In genomic region chr10:71748671-71749191, GRCh38 we compare ENCODE assay signal across 9 cellular contexts. TPM values are rescaled to one million over a fixed set of nuclear protein-coding genes. Genes with fewer than 3 reads are reported as not detected.
DNase-seq lines count a peak whose midpoint lies in the region; ATAC-seq and TF ChIP-seq lines count a peak whose summit lies in the region.
"Had no signal": no experiment of that assay in that cellular context is flagged by ENCODE, and none has a peak within 500 bp of the region (broad histone marks: within the 10 kb centered on the region; RNA-seq: fewer than 3 reads in every experiment).

No MANE protein-coding gene starts in this region.

- peak overlapping the region; percentile 43 for H3K4me3 Mint-ChIP-seq in activated CD4-positive, alpha-beta memory T cell treated with anti-CD3 and anti-CD28 coated beads, Interleukin-2, amount 10 ng/mL, durations not matched to agents 7 days and 5 days

- TF ChIP-seq CTCF in fibroblast of the aortic adventitia (IDR thresholded peaks at IDR 0.05; ENCODE audit: insufficient read depth, low read length): no peak
- no peak for TF ChIP-seq CTCF in WERI-Rb-1 (IDR thresholded peaks at IDR 0.05; ENCODE audit: low read depth, low read length)

- H3K4me1 Mint-ChIP-seq in activated CD4-positive, alpha-beta memory T cell treated with anti-CD3 and anti-CD28 coated beads, Interleukin-2, amount 10 ng/mL, durations not matched to agents 7 days and 5 days: peaks cover 97% of the 10 kb centered on the region

- DNase-seq in HUDEP-2 (lab: John Stamatoyannopoulos, UW; ENCODE audit: unreplicated experiment in 76 of 76): peak in 65 of 76 experiments; percentile 10 to 76 (median 58)
- DNase-seq in activated CD4-positive, alpha-beta memory T cell treated with anti-CD3 and anti-CD28 coated beads, Interleukin-2, amount 10 ng/mL, durations not matched to agents 7 days and 5 days: peak; percentile 93
- peak; percentile 28 for DNase-seq in fibroblast of the aortic adventitia (ENCODE audit: low read depth)
- no peak for DNase-seq in iPS-NIHi7 (ENCODE audit: extremely low spot score)
- no peak for DNase-seq in WERI-Rb-1

- H3K27ac ChIP-seq in skeletal muscle tissue (ENCODE audit: low read depth, low read length) (peak overlapping the region; percentile 67), WERI-Rb-1 (no peak overlapping the region)

- CTCF ChIA-PET in activated CD4-positive, alpha-beta memory T cell treated with anti-CD3 and anti-CD28 coated beads, Interleukin-2, amount 10 ng/mL, durations not matched to agents 7 days and 5 days (lab: Charles Lee): interaction anchor here (0.6 to 4.0 kb wide), 19 partner anchors 9 to 74 kb away, joined by 3 to 40 read pairs (median 5); partner anchors contain the start of gene VSIR

- POLR2A ChIA-PET in activated CD4-positive, alpha-beta memory T cell treated with anti-CD3 and anti-CD28 coated beads, Interleukin-2, amount 10 ng/mL, durations not matched to agents 7 days and 5 days (lab: Charles Lee): interaction anchor here (1.0 to 15.4 kb wide), 11 partner anchors 9 to 54 kb away, joined by 3 to 310 read pairs (median 18); partner anchors contain the start of gene VSIR

- ATAC-seq in GM18511 (IDR thresholded peaks at IDR 0.05; ENCODE audit: unreplicated experiment) (peak; percentile 64), HG03280 (IDR thresholded peaks at IDR 0.05; ENCODE audit: unreplicated experiment) (no peak)

- H3K36me3 ChIP-seq in skeletal muscle tissue (ENCODE audit: control insufficient read depth in 3 of 3, insufficient read depth in 3 of 3, low read length in 3 of 3): peaks cover 6 to 20% (median 17%) of the 10 kb centered on the region in 3 donors
- peaks cover 13% of the 10 kb centered on the region for H3K36me3 ChIP-seq in WERI-Rb-1

- no peaks in the 10 kb centered on the region for H3K27me3 Mint-ChIP-seq in activated CD4-positive, alpha-beta memory T cell treated with anti-CD3 and anti-CD28 coated beads, Interleukin-2, amount 10 ng/mL, durations not matched to agents 7 days and 5 days

- H3K4me3 ChIP-seq in fibroblast of the aortic adventitia (ENCODE audit: low read depth, low read length) (no peak overlapping the region), skeletal muscle tissue (ENCODE audit: low read length in 3 of 3) (peak overlapping the region in 1 of 3 donors; percentile 35), WERI-Rb-1 (ENCODE audit: low read depth, low read length) (no peak overlapping the region)

- H3K9me3 Mint-ChIP-seq in activated CD4-positive, alpha-beta memory T cell treated with anti-CD3 and anti-CD28 coated beads, Interleukin-2, amount 10 ng/mL, durations not matched to agents 7 days and 5 days: no peaks in the 10 kb centered on the region

- H3K9me3 ChIP-seq in skeletal muscle tissue (ENCODE audit: control insufficient read depth in 3 of 3, low read length in 3 of 3): no peaks in the 10 kb centered on the region
- no peaks in the 10 kb centered on the region for H3K9me3 ChIP-seq in WERI-Rb-1 (ENCODE audit: severe bottlenecking)

- H3K27me3 ChIP-seq in skeletal muscle tissue (ENCODE audit: control insufficient read depth in 3 of 3, insufficient read depth in 3 of 3, low read length in 3 of 3) (no peaks in the 10 kb centered on the region), WERI-Rb-1 (ENCODE audit: insufficient read depth, low read depth, severe bottlenecking) (no peaks in the 10 kb centered on the region)

- H3K27ac Mint-ChIP-seq in activated CD4-positive, alpha-beta memory T cell treated with anti-CD3 and anti-CD28 coated beads, Interleukin-2, amount 10 ng/mL, durations not matched to agents 7 days and 5 days: peak overlapping the region; percentile 95

- peaks cover 58% of the 10 kb centered on the region for H3K36me3 Mint-ChIP-seq in activated CD4-positive, alpha-beta memory T cell treated with anti-CD3 and anti-CD28 coated beads, Interleukin-2, amount 10 ng/mL, durations not matched to agents 7 days and 5 days (ENCODE audit: low read depth)

- peak overlapping the region in 2 of 3 donors; percentile 32 to 60 for H3K9ac ChIP-seq in skeletal muscle tissue (ENCODE audit: low read depth in 1 of 3, low read length in 3 of 3)

- peaks cover 60 to 73% (median 62%) of the 10 kb centered on the region in 3 donors for H3K4me1 ChIP-seq in skeletal muscle tissue (ENCODE audit: control insufficient read depth in 3 of 3, insufficient read depth in 3 of 3, low read length in 3 of 3)

RNA-seq across cellular contexts. Expression of gene VSIR, which starts 24.6 kb away (rescaled TPM):
- total RNA-seq in activated CD4-positive, alpha-beta memory T cell treated with anti-CD3 and anti-CD28 coated beads, Interleukin-2, amount 10 ng/mL, durations not matched to agents 7 days and 5 days: 100 to 1,000 TPM; 109 TPM
- total RNA-seq in fibroblast of the aortic adventitia (ENCODE audit: low replicate concordance): 16.9 and 20.6 TPM in 2 replicates
- 13.6 TPM for total RNA-seq in skeletal muscle tissue

RNA-seq across cellular contexts. Expression of gene C10orf105, which starts 29.2 kb away (rescaled TPM):
- total RNA-seq in activated CD4-positive, alpha-beta memory T cell treated with anti-CD3 and anti-CD28 coated beads, Interleukin-2, amount 10 ng/mL, durations not matched to agents 7 days and 5 days: under 1 TPM; 0.25 to 0.33 TPM
- under 0.01 TPM in 1 of 2 replicates, not detected in the other for total RNA-seq in fibroblast of the aortic adventitia (ENCODE audit: low replicate concordance)
- total RNA-seq in skeletal muscle tissue: not detected
- total RNA-seq: glomerular endothelial cell had no signal

Comparison
In these comparisons a context has a peak if more than half of its experiments do, and no peak if none do; other contexts are left out.
1. DNase-seq: peak in HUDEP-2 (65 of 76), activated CD4-positive, alpha-beta memory T cell treated with anti-CD3 and anti-CD28 coated beads, Interleukin-2, amount 10 ng/mL, durations not matched to agents 7 days and 5 days (single experiment) and fibroblast of the aortic adventitia (single experiment); none in iPS-NIHi7 (single experiment) and WERI-Rb-1 (single experiment).